29 cellular contexts compared by ENCODE assay signal in the genomic region with DNA sequence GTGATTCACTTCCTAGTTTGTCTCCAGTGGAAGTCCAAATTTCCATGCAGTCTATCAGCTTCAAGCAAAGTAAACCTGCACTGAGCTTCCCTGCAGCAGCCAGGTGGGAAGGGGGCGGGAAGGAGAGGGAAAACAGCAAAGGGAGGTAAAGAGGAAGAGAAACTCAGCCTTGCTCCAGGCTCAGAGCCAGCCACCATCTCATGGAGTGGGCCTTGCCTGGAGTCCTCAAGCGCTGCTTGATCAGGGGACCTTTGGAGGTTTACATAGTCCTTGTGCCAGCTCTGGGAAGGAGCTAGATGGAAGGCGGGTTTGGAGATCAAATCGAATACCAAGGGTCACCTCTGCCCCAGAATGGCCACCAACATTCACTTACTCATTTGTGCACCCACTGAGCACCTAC. TPM values are rescaled to one million over a fixed set of nuclear protein-coding genes. Genes with fewer than 3 reads are reported as not detected.
"Had no signal": no experiment of that assay in that cellular context is flagged by ENCODE, and none has a peak within 500 bp of the region (broad histone marks: within the 10 kb centered on the region; RNA-seq: fewer than 3 reads in every experiment).

No MANE protein-coding gene starts in this region.

- H3K27me3 ChIP-seq: adrenal gland, body of pancreas had no signal

- H3K36me3 ChIP-seq: adrenal gland, esophagus muscularis mucosa, gastrocnemius medialis, heart right ventricle had no signal

- H3K4me1 ChIP-seq: adrenal gland, body of pancreas, foreskin keratinocyte, gastrocnemius medialis, heart right ventricle had no signal

- H3K4me3 ChIP-seq: adrenal gland, body of pancreas, esophagus muscularis mucosa, gastrocnemius medialis, heart right ventricle had no signal

- DNase-seq: activated CD4-positive, alpha-beta memory T cell treated with anti-CD3 and anti-CD28 coated beads, Interleukin-2, amount 10 ng/mL, durations not matched to agents 7 days and 5 days; activated CD4-positive, alpha-beta T cell treated with anti-CD3 and anti-CD28 coated beads for 1 hour; activated CD4-positive, alpha-beta T cell treated with anti-CD3 and anti-CD28 coated beads for 4 hours; activated CD4-positive, alpha-beta T cell treated with anti-CD3 and anti-CD28 coated beads, Interleukin-2, amount 10 ng/mL, durations not matched to agents 7 days and 5 days; activated CD4-positive, alpha-beta T cell treated with anti-CD3 and anti-CD28 coated beads, Interleukin-2, amount 50 U/mL, for 4 hours; activated CD8-positive, alpha-beta memory T cell treated with anti-CD3 and anti-CD28 coated beads, Interleukin-2, amount 50 U/mL, for 48 hours; activated naive CD4-positive, alpha-beta T cell treated with anti-CD3 and anti-CD28 coated beads for 36 hours; activated naive CD8-positive, alpha-beta T cell treated with anti-CD3 and anti-CD28 coated beads for 36 hours; activated naive CD8-positive, alpha-beta T cell treated with anti-CD3 and anti-CD28 coated beads, Interleukin-2, amount 50 U/mL, for 24 hours; activated T-cell treated with anti-CD3 and anti-CD28 coated beads for 4 hours; activated T-cell treated with anti-CD3 and anti-CD28 coated beads, Interleukin-2, amount 50 U/mL, for 24 hours; activated T-cell treated with anti-CD3 and anti-CD28 coated beads, Interleukin-2, amount 50 U/mL, for 72 hours; adrenal gland; amygdala; aorta; body of pancreas; caudate nucleus; cortex of kidney; dermis blood vessel endothelial cell; effector CD4-positive, alpha-beta T cell; effector memory CD8-positive, alpha-beta T cell; erythroblast; foreskin keratinocyte; gastrocnemius medialis; heart right ventricle; T-helper 2 cell had no signal

- H3K9me3 ChIP-seq: adrenal gland, body of pancreas, esophagus muscularis mucosa, gastrocnemius medialis, heart right ventricle had no signal

- H3K27ac ChIP-seq: adrenal gland, body of pancreas, esophagus muscularis mucosa, foreskin keratinocyte, gastrocnemius medialis, heart right ventricle, VCaP had no signal

RNA-seq across cellular contexts. Expression of gene CRTAC1, which starts 7.4 kb away (rescaled TPM):
- total RNA-seq: activated CD4-positive, alpha-beta memory T cell treated with anti-CD3 and anti-CD28 coated beads, Interleukin-2, amount 10 ng/mL, durations not matched to agents 7 days and 5 days; activated CD4-positive, alpha-beta T cell treated with anti-CD3 and anti-CD28 coated beads, Interleukin-2, amount 10 ng/mL, durations not matched to agents 7 days and 5 days; activated naive CD4-positive, alpha-beta T cell treated with anti-CD3 and anti-CD28 coated beads for 36 hours; activated naive CD8-positive, alpha-beta T cell treated with anti-CD3 and anti-CD28 coated beads for 36 hours; activated T-cell treated with anti-CD3 and anti-CD28 coated beads, Interleukin-2, amount 50 U/mL, for 72 hours; foreskin keratinocyte; T-helper 1 cell treated with Interleukin-12 subunit alpha and Interleukin-12 subunit beta and Interleukin-4 antibody, amounts not matched to agents 30 ng/mL and 1 ng/mL, for 36 hours had no signal
